In the genomic region with DNA sequence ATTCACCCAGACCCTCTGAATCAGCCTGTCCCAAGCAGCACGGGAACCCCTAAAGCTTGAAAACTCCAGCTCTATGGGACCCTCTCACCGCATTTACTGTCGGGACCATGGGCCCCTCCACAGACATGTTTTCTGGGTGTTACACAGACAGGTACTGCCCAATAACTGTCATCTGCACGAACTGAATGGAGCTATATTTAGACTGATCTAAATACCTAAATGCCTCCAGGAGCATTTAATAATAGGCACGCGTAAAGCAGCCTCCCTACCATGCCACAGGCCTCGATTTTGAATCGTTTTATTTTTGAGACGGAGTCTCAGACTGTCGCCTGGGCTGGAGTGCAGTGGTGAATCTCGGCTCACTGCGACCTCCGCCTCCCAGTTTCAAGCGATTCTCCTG, we compare ENCODE assay signal across 25 cellular contexts. TPM values are rescaled to one million over a fixed set of nuclear protein-coding genes. Genes with fewer than 3 reads are reported as not detected.
"Had no signal": no experiment of that assay in that cellular context is flagged by ENCODE, and none has a peak within 500 bp of the region (broad histone marks: within the 10 kb centered on the region; RNA-seq: fewer than 3 reads in every experiment).

No MANE protein-coding gene starts in this region.

- H3K36me3 Mint-ChIP-seq: IgD-negative memory B cell had no signal

- FAIRE-seq: HTR-8/SVneo, K562 had no signal

- H3K4me1 Mint-ChIP-seq: IgD-negative memory B cell had no signal

- H3K9me3 ChIP-seq: SK-N-SH had no signal

- H3K4me3 Mint-ChIP-seq: IgD-negative memory B cell had no signal

- H3K9ac ChIP-seq: KMS-11, SK-N-SH had no signal

- ATAC-seq: K562, Panc1, PC-3 had no signal

- H3K27ac ChIP-seq: HL-60, KMS-11, RWPE1 had no signal

- H3K9me3 Mint-ChIP-seq: IgD-negative memory B cell had no signal

- DNase-seq: Kasumi-1, MM.1S, NCI-H1092 treated with DMSO at 0.1 percent for 48 hours, NCI-H1436, NCI-H187, NCI-H2029, NCI-H2081 treated with DMSO at 0.1 percent for 48 hours, NCI-H2171, NCI-H226, NCI-H446, NCI-H510A, NCI-H524 treated with DMSO at 0.1 percent for 48 hours, NCI-H69, NCI-H774, PC-3, SIG-M5, SK-N-SH had no signal

- H3K4me3 ChIP-seq: K562 had no signal

- H3K27me3 Mint-ChIP-seq: IgD-negative memory B cell had no signal

RNA-seq across cellular contexts. Expression of a gene that starts 49.7 kb away (rescaled TPM):
- total RNA-seq: OCI-LY7 had no signal
- polyA plus RNA-seq: IgD-negative memory B cell had no signal
